In genomic region chr6:119346450-119346849, GRCh38 we compare ENCODE assay signal across 8 cellular contexts. TPM values are rescaled to one million over a fixed set of nuclear protein-coding genes. Genes with fewer than 3 reads are reported as not detected.
DNase-seq lines count a peak whose midpoint lies in the region; ATAC-seq and TF ChIP-seq lines count a peak whose summit lies in the region.

No MANE protein-coding gene starts in this region.

- 40 to 61% (median 46%) methylated on average over 8 of the region's 8 CpGs for WGBS in adrenal gland, 4 donors
- WGBS in lung, 2 donors = 33 to 41% methylated on average over 8 of the region's 8 CpGs

- H3K36me3 Mint-ChIP-seq in activated T-cell treated with anti-CD3 and anti-CD28 coated beads, Interleukin-2, amount 50 U/mL, for 24 hours (ENCODE audit: low read depth) = peaks cover 63% of the 10 kb centered on the region

- peak overlapping the region; percentile 90 for H3K4me3 Mint-ChIP-seq in activated T-cell treated with anti-CD3 and anti-CD28 coated beads, Interleukin-2, amount 50 U/mL, for 24 hours

- no peak for TF ChIP-seq CTCF in adrenal gland (IDR thresholded peaks at IDR 0.05)
- TF ChIP-seq CTCF in lung (IDR thresholded peaks at IDR 0.05; ENCODE audit: control extremely low read depth, extremely low read depth) = no peak
- TF ChIP-seq CTCF in thoracic aorta (IDR thresholded peaks at IDR 0.05) = no peak

- intact Hi-C loops in adrenal gland (cut with DNase I) = no loop called here

- peak overlapping the region in 2 of 4 donors; percentile 81 to 94 for H3K4me3 ChIP-seq in adrenal gland
- H3K4me3 ChIP-seq in lung = peak overlapping the region; percentile 47
- peak overlapping the region; percentile 98 for H3K4me3 ChIP-seq in thoracic aorta

- TF ChIP-seq POLR2A in adrenal gland (IDR thresholded peaks at IDR 0.05) = no peak

- no peak for DNase-seq in activated T-cell treated with anti-CD3 and anti-CD28 coated beads, Interleukin-2, amount 50 U/mL, for 24 hours
- DNase-seq in activated T-cell treated with anti-CD3 and anti-CD28 coated beads, Interleukin-2, amount 50 U/mL, for 1 hour = no peak
- DNase-seq in adrenal gland (no peak), lung (ENCODE audit: low spot score) (no peak), thoracic aorta (ENCODE audit: low spot score) (no peak), NCI-H748 (lab: John Stamatoyannopoulos, UW; ENCODE audit: unreplicated experiment) (no peak), NOMO-1 treated with DMSO at 0.1 percent for 48 hours (lab: John Stamatoyannopoulos, UW; ENCODE audit: unreplicated experiment) (no peak)

- H3K27ac ChIP-seq in adrenal gland (peak overlapping the region in 3 of 5 donors; percentile 93 to 99 (median 98)), lung (ENCODE audit: low read depth in 1 of 2, low read length in 1 of 2) (no peak overlapping the region), thoracic aorta (peak overlapping the region in 1 of 2 donors; percentile 98)

- H3K9me3 ChIP-seq in adrenal gland (replicated peaks in 1 of 3) (no peaks in the 10 kb centered on the region), lung (ENCODE audit: control insufficient read depth in 2 of 2, insufficient read depth in 1 of 2, low read length in 1 of 2) (no peaks in the 10 kb centered on the region), thoracic aorta (no peaks in the 10 kb centered on the region)

- no peaks in the 10 kb centered on the region for H3K27me3 ChIP-seq in adrenal gland
- no peaks in the 10 kb centered on the region for H3K27me3 ChIP-seq in lung (ENCODE audit: control insufficient read depth, insufficient read depth)
- no peaks in the 10 kb centered on the region for H3K27me3 ChIP-seq in thoracic aorta (replicated peaks; ENCODE audit: insufficient read depth)

- ATAC-seq in lung (ENCODE audit: insufficient read depth, low FRiP score) (no peak), thoracic aorta (ENCODE audit: insufficient number of reproducible peaks, low FRiP score, low read depth) (no peak), HG02852 (IDR thresholded peaks at IDR 0.05; ENCODE audit: unreplicated experiment) (no peak)

- H3K27me3 Mint-ChIP-seq in activated T-cell treated with anti-CD3 and anti-CD28 coated beads, Interleukin-2, amount 50 U/mL, for 24 hours = no peaks in the 10 kb centered on the region

- H3K36me3 ChIP-seq in adrenal gland (replicated peaks in 1 of 2) (no peaks in the 10 kb centered on the region), lung (ENCODE audit: control insufficient read depth in 2 of 2, insufficient read depth in 2 of 2, low read length in 2 of 2) (no peaks in the 10 kb centered on the region), thoracic aorta (no peaks in the 10 kb centered on the region)

- no peaks in the 10 kb centered on the region for H3K9me3 Mint-ChIP-seq in activated T-cell treated with anti-CD3 and anti-CD28 coated beads, Interleukin-2, amount 50 U/mL, for 24 hours

- peaks cover 8 to 52% of the 10 kb centered on the region in 2 donors for H3K4me1 ChIP-seq in adrenal gland (replicated peaks in 1 of 2)
- peaks cover 0 to 2% of the 10 kb centered on the region in 2 donors for H3K4me1 ChIP-seq in lung (ENCODE audit: control insufficient read depth in 2 of 2, insufficient read depth in 2 of 2, low read length in 2 of 2)
- H3K4me1 ChIP-seq in thoracic aorta (ENCODE audit: control insufficient read depth in 1 of 2, low read depth in 2 of 2) = peaks cover 17 to 45% of the 10 kb centered on the region in 2 donors

- peaks cover 60% of the 10 kb centered on the region for H3K4me1 Mint-ChIP-seq in activated T-cell treated with anti-CD3 and anti-CD28 coated beads, Interleukin-2, amount 50 U/mL, for 24 hours (ENCODE audit: low read depth)

- peak overlapping the region; percentile 54 for H3K27ac Mint-ChIP-seq in activated T-cell treated with anti-CD3 and anti-CD28 coated beads, Interleukin-2, amount 50 U/mL, for 24 hours

RNA-seq across cellular contexts. Expression of gene MAN1A1, which starts 3.1 kb away (rescaled TPM):
- total RNA-seq in adrenal gland (100 to 1,000 TPM in 7 of 8 donors, 10 to 100 TPM in 1; 84.4 to 178 (median 129) TPM), lung (10 to 100 TPM; 69.2 to 71.0 TPM), thoracic aorta (100 to 1,000 TPM in 1 of 2 donors, 10 to 100 TPM in 1; 98.6 to 115 TPM)
- polyA plus RNA-seq in adrenal gland (10 to 100 TPM; 11.1 to 67.7 (median 20.8) TPM), lung (10 to 100 TPM; 13.9 to 27.3 TPM)

Comparison
In these comparisons a context has a peak if more than half of its experiments do, and no peak if none do; other contexts are left out.
1. H3K27ac ChIP-seq: peak in adrenal gland (3 of 5); none in lung (0 of 2).